9 cellular contexts compared by ENCODE assay signal in the genomic region with DNA sequence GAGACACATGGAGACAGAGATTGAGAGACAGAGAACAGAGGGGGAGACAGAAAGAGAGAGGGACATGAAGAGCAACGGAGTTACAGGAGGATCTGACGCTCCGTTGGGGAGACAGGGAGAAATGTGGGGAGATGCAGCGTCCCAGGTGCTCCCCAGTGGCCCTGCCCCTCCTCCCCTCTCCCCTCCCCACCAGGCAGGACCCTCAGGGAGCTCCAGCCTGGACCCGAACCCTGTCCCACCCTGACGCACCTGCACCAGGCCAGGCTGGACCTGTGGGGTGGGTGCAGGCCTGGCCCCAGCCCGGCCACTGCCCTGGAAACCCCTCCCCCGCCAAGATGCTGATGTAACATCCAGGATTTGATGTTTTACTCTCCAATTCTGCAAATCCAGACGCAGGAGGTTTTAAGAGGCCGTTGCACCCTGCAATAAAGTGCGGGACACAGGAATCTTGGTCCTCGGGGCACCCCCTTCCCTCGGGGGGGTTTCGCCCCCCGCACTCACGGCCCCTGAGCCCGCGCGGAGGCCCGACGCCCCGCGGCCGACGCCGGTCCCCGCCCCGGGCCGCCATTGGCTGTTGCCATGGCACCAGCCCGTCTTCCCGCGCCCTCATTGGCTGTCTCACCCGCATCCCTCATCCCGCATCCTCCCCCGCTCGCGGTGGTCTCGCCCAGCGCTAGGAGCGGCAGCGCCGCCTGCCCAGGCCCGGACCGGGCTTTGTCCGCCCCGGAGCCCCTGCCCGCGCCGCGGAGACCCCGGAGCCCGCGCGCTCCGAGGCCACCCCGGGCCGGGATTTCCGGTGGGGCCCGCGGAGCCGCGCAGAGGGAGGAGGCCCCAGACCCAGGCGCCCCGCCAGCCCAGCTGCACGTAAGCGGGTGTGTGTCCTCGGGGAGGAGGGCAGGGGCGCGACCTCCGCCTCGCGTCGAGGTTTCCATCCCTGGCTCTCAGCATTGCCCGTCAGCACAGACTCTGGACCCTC. TPM values are rescaled to one million over a fixed set of nuclear protein-coding genes. Genes with fewer than 3 reads are reported as not detected.
DNase-seq lines count a peak whose midpoint lies in the region; ATAC-seq and TF ChIP-seq lines count a peak whose summit lies in the region.
"Had no signal": no experiment of that assay in that cellular context is flagged by ENCODE, and none has a peak within 500 bp of the region (broad histone marks: within the 10 kb centered on the region; RNA-seq: fewer than 3 reads in every experiment).

Gene APC2 (plus strand): TSS at position 655 of the 976 bp plus-strand sequence. CDS start 2,881 bp downstream, outside the sequence.

- H3K9me3 Mint-ChIP-seq in activated CD8-positive, alpha-beta T cell treated with anti-CD3 and anti-CD28 coated beads, Interleukin-2, amount 10 ng/mL, durations not matched to agents 7 days and 5 days (ENCODE audit: insufficient read depth): no peaks in the 10 kb centered on the region

- no peaks in the 10 kb centered on the region for H3K79me1 ChIP-seq in mesenchymal stem cell (replicated peaks; ENCODE audit: low read length, poor library complexity, severe bottlenecking)

- 0 out of 22 replicates have a peak within 1 kb of the TSS, but pooled peaks of 1 of the 11 experiments have one; percentile 44 for H3K9ac ChIP-seq in BLaER1 treated with 17β-estradiol and CSF1 and Interleukin-3, amounts not matched to agents 10 nM and 100 nM
- no peak within 1 kb of the TSS for H3K9ac ChIP-seq in HUES6 (ENCODE audit: low read length)
- H3K9ac ChIP-seq in mesenchymal stem cell (ENCODE audit: low read length): no peak within 1 kb of the TSS

- no peak for DNase-seq in activated CD8-positive, alpha-beta T cell treated with anti-CD3 and anti-CD28 coated beads, Interleukin-2, amount 10 ng/mL, durations not matched to agents 7 days and 5 days
- peak; percentile 44 for DNase-seq in mesenchymal stem cell
- no peak for DNase-seq in esophagus muscularis mucosa (ENCODE audit: extremely low spot score)

- H3K27me3 Mint-ChIP-seq in activated CD8-positive, alpha-beta T cell treated with anti-CD3 and anti-CD28 coated beads, Interleukin-2, amount 10 ng/mL, durations not matched to agents 7 days and 5 days (ENCODE audit: low read depth): peaks cover 61% of the 10 kb centered on the region

- peaks cover 3% of the 10 kb centered on the region for H3K36me3 Mint-ChIP-seq in activated CD8-positive, alpha-beta T cell treated with anti-CD3 and anti-CD28 coated beads, Interleukin-2, amount 10 ng/mL, durations not matched to agents 7 days and 5 days (ENCODE audit: low read depth)

- H2AFZ ChIP-seq in mesenchymal stem cell (ENCODE audit: low read depth, low read length): no peak within 1 kb of the TSS

- no peak within 1 kb of the TSS for H2BK12ac ChIP-seq in mesenchymal stem cell (ENCODE audit: low read length in 2 of 2)

- H2BK15ac ChIP-seq in mesenchymal stem cell (ENCODE audit: low read depth, poor library complexity, severe bottlenecking): no peak within 1 kb of the TSS

- no peak within 1 kb of the TSS for H2AK5ac ChIP-seq in mesenchymal stem cell (ENCODE audit: low read length, severe bottlenecking)

- H3K27ac Mint-ChIP-seq in activated CD8-positive, alpha-beta T cell treated with anti-CD3 and anti-CD28 coated beads, Interleukin-2, amount 10 ng/mL, durations not matched to agents 7 days and 5 days: no peak within 1 kb of the TSS

- H3K27me3 ChIP-seq in BLaER1 treated with 17β-estradiol and CSF1 and Interleukin-3, amounts not matched to agents 10 nM and 100 nM: peaks cover 93 to 100% (median 96%) of the 10 kb centered on the region in 11 experiments
- peaks cover 91% of the 10 kb centered on the region for H3K27me3 ChIP-seq in HUES6 (ENCODE audit: control insufficient read depth, insufficient read depth, low read length)
- H3K27me3 ChIP-seq in mesenchymal stem cell (ENCODE audit: control insufficient read depth in 1 of 2, insufficient read depth in 1 of 2, low read length in 2 of 2): peaks cover 62 to 80% of the 10 kb centered on the region in 2 experiments
- H3K27me3 ChIP-seq in esophagus muscularis mucosa: peaks cover 13 to 97% (median 88%) of the 10 kb centered on the region in 4 donors

- no peak for TF ChIP-seq POLR2A in esophagus muscularis mucosa (IDR thresholded peaks at IDR 0.05; ENCODE audit: low read depth)

- peaks cover 23% of the 10 kb centered on the region for H3K4me1 Mint-ChIP-seq in activated CD8-positive, alpha-beta T cell treated with anti-CD3 and anti-CD28 coated beads, Interleukin-2, amount 10 ng/mL, durations not matched to agents 7 days and 5 days (ENCODE audit: low read depth)

- no peak within 1 kb of the TSS for H3K18ac ChIP-seq in mesenchymal stem cell (ENCODE audit: low read depth in 1 of 2, low read length in 2 of 2)

- peaks cover 0 to 3% (median 0%) of the 10 kb centered on the region in 11 experiments; a peak in 2 of 22 replicates for H3K9me3 ChIP-seq in BLaER1 treated with 17β-estradiol and CSF1 and Interleukin-3, amounts not matched to agents 10 nM and 100 nM (replicated peaks in 1 of 11)
- H3K9me3 ChIP-seq in HUES6 (ENCODE audit: control insufficient read depth, insufficient read depth, low read depth, low read length): no peaks in the 10 kb centered on the region
- no peaks in the 10 kb centered on the region for H3K9me3 ChIP-seq in mesenchymal stem cell (ENCODE audit: control insufficient read depth, low read length)
- H3K9me3 ChIP-seq in esophagus muscularis mucosa: no peaks in the 10 kb centered on the region
- H3K9me3 ChIP-seq: upper lobe of left lung had no signal

- H3K4ac ChIP-seq in mesenchymal stem cell (ENCODE audit: low read depth in 1 of 2, low read length in 2 of 2): no peak within 1 kb of the TSS

- no peak for TF ChIP-seq EP300 in esophagus muscularis mucosa (IDR thresholded peaks at IDR 0.05)

- no peaks in the 10 kb centered on the region for H3K36me3 ChIP-seq in BLaER1 treated with 17β-estradiol and CSF1 and Interleukin-3, amounts not matched to agents 10 nM and 100 nM
- H3K36me3 ChIP-seq in HUES6 (ENCODE audit: control insufficient read depth, insufficient read depth, low read length): no peaks in the 10 kb centered on the region
- no peaks in the 10 kb centered on the region for H3K36me3 ChIP-seq in mesenchymal stem cell (ENCODE audit: control insufficient read depth in 1 of 2, insufficient read depth in 2 of 2, low read depth in 1 of 2, low read length in 2 of 2)
- no peaks in the 10 kb centered on the region for H3K36me3 ChIP-seq in esophagus muscularis mucosa
- H3K36me3 ChIP-seq: upper lobe of left lung had no signal

- CTCF ChIA-PET in activated CD8-positive, alpha-beta T cell treated with anti-CD3 and anti-CD28 coated beads, Interleukin-2, amount 10 ng/mL, durations not matched to agents 7 days and 5 days (lab: Charles Lee): no interaction called here

- no peak within 1 kb of the TSS for H3K23ac ChIP-seq in mesenchymal stem cell (ENCODE audit: low read length in 2 of 2)

- peak within 1 kb of the TSS in 7 of 10 experiments; percentile 17 to 54 (median 42); a peak in 11 of 20 replicates for H3K4me3 ChIP-seq in BLaER1 treated with 17β-estradiol and CSF1 and Interleukin-3, amounts not matched to agents 10 nM and 100 nM
- peak within 1 kb of the TSS; percentile 33; the same call in 1 of the 2 replicates for H3K4me3 ChIP-seq in HUES6 (ENCODE audit: low read depth, low read length)
- H3K4me3 ChIP-seq in mesenchymal stem cell (ENCODE audit: insufficient read depth in 1 of 2, low read depth in 1 of 2, low read length in 2 of 2): no peak within 1 kb of the TSS
- H3K4me3 ChIP-seq in esophagus muscularis mucosa: peak within 1 kb of the TSS in 1 of 4 donors; percentile 9
- H3K4me3 ChIP-seq: upper lobe of left lung had no signal

- intact Hi-C loops in esophagus muscularis mucosa (cut with DNase I): loop anchor here (10.0 kb wide), 1 partner anchor 65 kb away; the partner anchor contains the start of gene ADAMTSL5

- no peak within 1 kb of the TSS for H2BK5ac ChIP-seq in mesenchymal stem cell (ENCODE audit: low read depth, low read length, poor library complexity, severe bottlenecking)

- H2BK120ac ChIP-seq in mesenchymal stem cell (ENCODE audit: low read depth, low read length): no peak within 1 kb of the TSS

- peak within 1 kb of the TSS in 9 of 11 experiments; percentile 18 to 76 (median 64); a peak in 18 of 22 replicates for H3K4me2 ChIP-seq in BLaER1 treated with 17β-estradiol and CSF1 and Interleukin-3, amounts not matched to agents 10 nM and 100 nM
- H3K4me2 ChIP-seq in mesenchymal stem cell (ENCODE audit: low read length, poor library complexity, severe bottlenecking): no peak within 1 kb of the TSS

- no peak within 1 kb of the TSS for H3K14ac ChIP-seq in mesenchymal stem cell (ENCODE audit: low read length in 2 of 2)

- H4K8ac ChIP-seq in mesenchymal stem cell (ENCODE audit: low read length): no peak within 1 kb of the TSS

- POLR2A ChIA-PET in activated CD8-positive, alpha-beta T cell treated with anti-CD3 and anti-CD28 coated beads, Interleukin-2, amount 10 ng/mL, durations not matched to agents 7 days and 5 days (lab: Charles Lee): interaction anchor here (1.3 kb wide), 1 partner anchor 9 kb away, joined by 4 read pairs; no protein-coding TSS in a partner anchor

- no peak for TF ChIP-seq CTCF in esophagus muscularis mucosa (IDR thresholded peaks at IDR 0.05)

- H3K4me1 ChIP-seq in BLaER1 treated with 17β-estradiol and CSF1 and Interleukin-3, amounts not matched to agents 10 nM and 100 nM: peaks cover 24 to 52% (median 35%) of the 10 kb centered on the region in 10 experiments; a peak in 18 of 20 replicates
- peaks cover 19% of the 10 kb centered on the region; the same call in 1 of the 2 replicates for H3K4me1 ChIP-seq in HUES6 (ENCODE audit: control insufficient read depth, insufficient read depth, low read length)
- peaks cover 27% of the 10 kb centered on the region for H3K4me1 ChIP-seq in mesenchymal stem cell (ENCODE audit: control insufficient read depth, insufficient read depth, low read depth, low read length)
- peaks cover 25 to 61% (median 54%) of the 10 kb centered on the region in 4 donors for H3K4me1 ChIP-seq in esophagus muscularis mucosa

- ATAC-seq in activated CD8-positive, alpha-beta T cell treated with anti-CD3 and anti-CD28 coated beads, Interleukin-2, amount 10 ng/mL, durations not matched to agents 7 days and 5 days: peak; percentile 17
- ATAC-seq in GM21723 (IDR thresholded peaks at IDR 0.05; ENCODE audit: unreplicated experiment): no peak
- ATAC-seq in HG02623 (IDR thresholded peaks at IDR 0.05; ENCODE audit: unreplicated experiment): no peak
- ATAC-seq in GM21381 (IDR thresholded peaks at IDR 0.05; ENCODE audit: unreplicated experiment): no peak

- H3K4me3 Mint-ChIP-seq in activated CD8-positive, alpha-beta T cell treated with anti-CD3 and anti-CD28 coated beads, Interleukin-2, amount 10 ng/mL, durations not matched to agents 7 days and 5 days: no peak within 1 kb of the TSS

- WGBS in mesenchymal stem cell: 12% methylated on average over 51 of the region's 74 CpGs
- WGBS in esophagus muscularis mucosa: 10% methylated on average over 7 of the region's 74 CpGs

- no peak within 1 kb of the TSS for H3K27ac ChIP-seq in BLaER1 treated with 17β-estradiol and CSF1 and Interleukin-3, amounts not matched to agents 10 nM and 100 nM
- no peak within 1 kb of the TSS for H3K27ac ChIP-seq in HUES6 (ENCODE audit: low read depth, low read length)
- H3K27ac ChIP-seq in mesenchymal stem cell (ENCODE audit: low read length, poor library complexity, severe bottlenecking): no peak within 1 kb of the TSS
- H3K27ac ChIP-seq in esophagus muscularis mucosa (replicated peaks in 1 of 4): no peak within 1 kb of the TSS
- H3K27ac ChIP-seq: upper lobe of left lung had no signal

- no peak within 1 kb of the TSS for H4K91ac ChIP-seq in mesenchymal stem cell (ENCODE audit: low read length)

- peaks cover 26 to 98% (median 82%) of the 10 kb centered on the region in 11 experiments; a peak in 21 of 22 replicates for H4K20me1 ChIP-seq in BLaER1 treated with 17β-estradiol and CSF1 and Interleukin-3, amounts not matched to agents 10 nM and 100 nM

RNA-seq across cellular contexts. Expression of gene APC2, which starts in this region (rescaled TPM):
- total RNA-seq in activated CD8-positive, alpha-beta T cell treated with anti-CD3 and anti-CD28 coated beads, Interleukin-2, amount 10 ng/mL, durations not matched to agents 7 days and 5 days: not detected
- polyA plus RNA-seq in mesenchymal stem cell (2013, experiment 1 of 2): 0.23 TPM
- 0.23 TPM for polyA plus RNA-seq in mesenchymal stem cell (2013, experiment 2 of 2)
- total RNA-seq in esophagus muscularis mucosa: 1 to 10 TPM in 2 of 4 donors, under 1 TPM in 2; 0.42 to 1.8 (median 1.2) TPM

Comparison
In these comparisons a context has a peak if more than half of its experiments do, and no peak if none do; other contexts are left out.
1. Peak in ATAC-seq in activated CD8-positive, alpha-beta T cell treated with anti-CD3 and anti-CD28 coated beads, Interleukin-2, amount 10 ng/mL, durations not matched to agents 7 days and 5 days; RNA of the gene not detected or under 1 TPM.
2. H3K4me3 ChIP-seq: peak in BLaER1 treated with 17β-estradiol and CSF1 and Interleukin-3, amounts not matched to agents 10 nM and 100 nM (7 of 10) and HUES6 (single experiment); none in mesenchymal stem cell (0 of 2).